In genomic region chr9:136410500-136411287, GRCh38 we compare ENCODE assay signal across 8 cellular contexts. TPM values are rescaled to one million over a fixed set of nuclear protein-coding genes. Genes with fewer than 3 reads are reported as not detected.
A peak's percentile ranks its signal among the peaks of the same experiment; 100 is the strongest.
DNase-seq lines count a peak whose midpoint lies in the region; ATAC-seq and TF ChIP-seq lines count a peak whose summit lies in the region.

Gene ENTR1 (minus strand): TSS chr9:136410614. CDS start chr9:136410397, 217 bp downstream.
Gene PMPCA (plus strand): TSS chr9:136410658. CDS start chr9:136410669, 11 bp downstream.

- peak within 1 kb of the TSS; percentile 94 for H3K4me3 Mint-ChIP-seq in activated CD4-positive, alpha-beta T cell treated with anti-CD3 and anti-CD28 coated beads, Interleukin-2, amount 10 ng/mL, durations not matched to agents 24 days and 14 days

- ATAC-seq in HG03439 (IDR thresholded peaks at IDR 0.05; ENCODE audit: unreplicated experiment), result peak; percentile 74

- H3K4me1 ChIP-seq in colonic mucosa, result peaks cover 16% of the 10 kb centered on the region

- no peaks in the 10 kb centered on the region for H3K9me3 Mint-ChIP-seq in activated CD4-positive, alpha-beta T cell treated with anti-CD3 and anti-CD28 coated beads, Interleukin-2, amount 10 ng/mL, durations not matched to agents 24 days and 14 days

- H3K27me3 Mint-ChIP-seq in activated CD4-positive, alpha-beta T cell treated with anti-CD3 and anti-CD28 coated beads, Interleukin-2, amount 10 ng/mL, durations not matched to agents 24 days and 14 days, result no peaks in the 10 kb centered on the region

- H3K36me3 Mint-ChIP-seq in activated CD4-positive, alpha-beta T cell treated with anti-CD3 and anti-CD28 coated beads, Interleukin-2, amount 10 ng/mL, durations not matched to agents 24 days and 14 days (ENCODE audit: low read depth), result peaks cover 55% of the 10 kb centered on the region

- H3K9me3 ChIP-seq in colonic mucosa, result no peaks in the 10 kb centered on the region

- H3K4me3 ChIP-seq in colonic mucosa, result peak within 1 kb of the TSS; percentile 90

- intact Hi-C loops in activated CD4-positive, alpha-beta T cell treated with anti-CD3 and anti-CD28 coated beads, Interleukin-2, amount 10 ng/mL, durations not matched to agents 24 days and 14 days (cut with micrococcal nuclease), result loop anchor here (1.0 to 5.0 kb wide), 4 partner anchors 10 to 163 kb away; partner anchors contain the start of genes INPP5E, NOTCH1, QSOX2 and SNAPC4
- intact Hi-C loops in colonic mucosa (cut with DNase I), result loop anchor here (5.0 kb wide), 1 partner anchor 72 kb away; the partner anchor contains the start of gene SEC16A

- H3K27me3 ChIP-seq in colonic mucosa, result no peaks in the 10 kb centered on the region
- H3K27me3 ChIP-seq in layer of hippocampus (ENCODE audit: control insufficient read depth, insufficient read depth, low read length), result no peaks in the 10 kb centered on the region

- H3K4me1 Mint-ChIP-seq in activated CD4-positive, alpha-beta T cell treated with anti-CD3 and anti-CD28 coated beads, Interleukin-2, amount 10 ng/mL, durations not matched to agents 24 days and 14 days, result peaks cover 40% of the 10 kb centered on the region

- peak; percentile 99 for DNase-seq in AG20443 (ENCODE audit: low spot score)
- DNase-seq in NCI-H69 (lab: John Stamatoyannopoulos, UW), result peak; percentile 94
- DNase-seq in activated CD4-positive, alpha-beta T cell treated with anti-CD3 and anti-CD28 coated beads, Interleukin-2, amount 10 ng/mL, durations not matched to agents 24 days and 14 days, result peak; percentile 99
- DNase-seq in colonic mucosa, result peak; percentile 96
- DNase-seq in stimulated activated CD4-positive, alpha-beta T cell treated with anti-CD3 and anti-CD28 coated beads, Interleukin-1b, Interleukin-23, amount 100 ng/mL, for 1 hour (ENCODE audit: low read depth in 2 of 2), result peak; percentile 85 to 99

- TF ChIP-seq POLR2A in GM19193 (IDR thresholded peaks at IDR 0.05; ENCODE audit: extremely low read depth, insufficient read depth, insufficient read length), result peak; percentile 93

- H3K27ac Mint-ChIP-seq in activated CD4-positive, alpha-beta T cell treated with anti-CD3 and anti-CD28 coated beads, Interleukin-2, amount 10 ng/mL, durations not matched to agents 24 days and 14 days, result peak within 1 kb of the TSS; percentile 95

- H3K27ac ChIP-seq in colonic mucosa, result peak within 1 kb of the TSS; percentile 69
- H3K27ac ChIP-seq in layer of hippocampus (ENCODE audit: low read depth, low read length), result peak within 1 kb of the TSS; percentile 56

- H3K9ac ChIP-seq in colonic mucosa (ENCODE audit: low read depth in 2 of 2, low read length in 2 of 2), result peak within 1 kb of the TSS; percentile 82 to 94

- H3K36me3 ChIP-seq in colonic mucosa, result peaks cover 10% of the 10 kb centered on the region

- TF ChIP-seq CTCF in colonic mucosa (IDR thresholded peaks at IDR 0.05), result no peak

RNA-seq across cellular contexts. Expression of gene ENTR1, which starts in this region (rescaled TPM):
- total RNA-seq in activated CD4-positive, alpha-beta T cell treated with anti-CD3 and anti-CD28 coated beads, Interleukin-2, amount 10 ng/mL, durations not matched to agents 24 days and 14 days, result 56.4 and 60.0 TPM in 2 replicates
- total RNA-seq in colonic mucosa, result 10 to 100 TPM; 24.5 to 48.4 TPM

RNA-seq across cellular contexts. Expression of gene PMPCA, which starts in this region (rescaled TPM):
- total RNA-seq in activated CD4-positive, alpha-beta T cell treated with anti-CD3 and anti-CD28 coated beads, Interleukin-2, amount 10 ng/mL, durations not matched to agents 24 days and 14 days, result 114 and 124 TPM in 2 replicates
- total RNA-seq in colonic mucosa, result 10 to 100 TPM; 56.1 to 60.9 TPM

Comparison
In these comparisons a context has a peak if more than half of its experiments do, and no peak if none do; other contexts are left out.
1. Peak in every context shown above with its lines: DNase-seq, ATAC-seq, H3K4me3 ChIP-seq and H3K27ac ChIP-seq.